Comparison of ENCODE assay signal across 21 cellular contexts in genomic region chr6:87721311-87721710, GRCh38. TPM values are rescaled to one million over a fixed set of nuclear protein-coding genes. Genes with fewer than 3 reads are reported as not detected.
DNase-seq lines count a peak whose midpoint lies in the region; ATAC-seq, FAIRE-seq and TF ChIP-seq lines count a peak whose summit lies in the region.
"Had no signal": no experiment of that assay in that cellular context is flagged by ENCODE, and none has a peak within 500 bp of the region (broad histone marks: within the 10 kb centered on the region; RNA-seq: fewer than 3 reads in every experiment).

No MANE protein-coding gene starts in this region.

- no peak overlapping the region for H3K9ac ChIP-seq in subcutaneous abdominal adipose tissue (ENCODE audit: low read length in 5 of 5)
- H3K9ac ChIP-seq: BLaER1 treated with 17β-estradiol and CSF1 and Interleukin-3, amounts not matched to agents 10 nM and 100 nM had no signal

- peaks cover 59% of the 10 kb centered on the region for H3K4me1 Mint-ChIP-seq in HFFc6 (ENCODE audit: low read depth)

- peak overlapping the region; percentile 9; the same call in 1 of the 2 replicates for H3K27ac Mint-ChIP-seq in HFFc6
- H3K27ac Mint-ChIP-seq: CD8-positive, alpha-beta T cell had no signal

- H3K4me1 ChIP-seq in subcutaneous abdominal adipose tissue (ENCODE audit: control insufficient read depth in 5 of 5, insufficient read depth in 5 of 5, low read length in 5 of 5): peaks cover 6 to 34% (median 27%) of the 10 kb centered on the region in 5 donors

- no peak overlapping the region for H3K4me3 ChIP-seq in subcutaneous abdominal adipose tissue (ENCODE audit: low read depth in 1 of 5, low read length in 5 of 5)
- H3K4me3 ChIP-seq: BLaER1 treated with 17β-estradiol and CSF1 and Interleukin-3, amounts not matched to agents 10 nM and 100 nM; Peyer's patch; SJCRH30 had no signal

- H3K36me3 Mint-ChIP-seq in HFFc6 (ENCODE audit: low read depth): 0 out of 2 replicates have a peak, but pooled peaks cover 4% of the 10 kb centered on the region
- H3K36me3 Mint-ChIP-seq: CD8-positive, alpha-beta T cell had no signal

- no peaks in the 10 kb centered on the region for H3K36me3 ChIP-seq in subcutaneous abdominal adipose tissue (ENCODE audit: control insufficient read depth in 5 of 5, insufficient read depth in 5 of 5, low read length in 5 of 5)
- H3K36me3 ChIP-seq: BLaER1 treated with 17β-estradiol and CSF1 and Interleukin-3, amounts not matched to agents 10 nM and 100 nM; Peyer's patch; SJCRH30 had no signal

- H3K27ac ChIP-seq in subcutaneous abdominal adipose tissue (ENCODE audit: low read depth, low read length): peak overlapping the region; percentile 16
- H3K27ac ChIP-seq: BLaER1 treated with 17β-estradiol and CSF1 and Interleukin-3, amounts not matched to agents 10 nM and 100 nM; HL-60; Peyer's patch; SJCRH30 had no signal

- DNase-seq in HFFc6 (no peak), astrocyte of the hippocampus (ENCODE audit: low read depth, low spot score) (peak; percentile 30), omental fat pad (ENCODE audit: low spot score) (no peak), NCI-H2196 (lab: John Stamatoyannopoulos, UW; ENCODE audit: unreplicated experiment) (no peak), RCC 7860 (ENCODE audit: low spot score) (no peak)
- DNase-seq: CD8-positive, alpha-beta T cell; DMS153; H7; KBM-7; NCI-H1092 treated with DMSO at 0.1 percent for 48 hours; NCI-H1436 treated with DMSO at 0.1 percent for 48 hours; NCI-H1930; NCI-H526; Peyer's patch; SJCRH30 had no signal

- H3K9me3 Mint-ChIP-seq in HFFc6: no peaks in the 10 kb centered on the region
- H3K9me3 Mint-ChIP-seq: CD8-positive, alpha-beta T cell had no signal

- TF ChIP-seq CTCF in HFFc6 (IDR thresholded peaks at IDR 0.05): no peak
- TF ChIP-seq CTCF in omental fat pad (IDR thresholded peaks at IDR 0.05): no peak

- no peak for FAIRE-seq in RCC 7860 (lab: Jason Lieb, UNC)
- FAIRE-seq: G401.6, HepG2 had no signal

- no peak overlapping the region for H3K4me3 Mint-ChIP-seq in HFFc6
- H3K4me3 Mint-ChIP-seq: CD8-positive, alpha-beta T cell had no signal

- H3K27me3 Mint-ChIP-seq in HFFc6 (ENCODE audit: insufficient read depth): no peaks in the 10 kb centered on the region

- no peaks in the 10 kb centered on the region for H3K9me3 ChIP-seq in subcutaneous abdominal adipose tissue (ENCODE audit: control insufficient read depth in 5 of 5, low read length in 5 of 5)
- H3K9me3 ChIP-seq: BLaER1 treated with 17β-estradiol and CSF1 and Interleukin-3, amounts not matched to agents 10 nM and 100 nM; Peyer's patch; SJCRH30 had no signal

- ATAC-seq in omental fat pad (ENCODE audit: low FRiP score) (peak; percentile 33), GM19035 (IDR thresholded peaks at IDR 0.05; ENCODE audit: unreplicated experiment) (no peak)
- ATAC-seq: CD8-positive, alpha-beta T cell; HepG2 had no signal

- H3K27me3 ChIP-seq in subcutaneous abdominal adipose tissue (ENCODE audit: control insufficient read depth in 5 of 5, insufficient read depth in 4 of 5, low read length in 5 of 5): no peaks in the 10 kb centered on the region
- H3K27me3 ChIP-seq: BLaER1 treated with 17β-estradiol and CSF1 and Interleukin-3, amounts not matched to agents 10 nM and 100 nM; Peyer's patch; SJCRH30 had no signal

RNA-seq across cellular contexts. Expression of gene AKIRIN2, which starts 19.3 kb away (rescaled TPM):
- total RNA-seq in HFFc6 (2021; fragmentation: NEBNext Ultra II Directional; extraction: Animal tissue kit (Norgen Biotek cat#: 25700)): 10 to 100 TPM; 47.0 to 63.1 (median 55.8) TPM
- total RNA-seq in omental fat pad: 10 to 100 TPM; 22.9 to 41.6 (median 34.6) TPM
